In genomic region chr6:149565539-149566371, GRCh38 we compare ENCODE assay signal across 8 cellular contexts. TPM values are rescaled to one million over a fixed set of nuclear protein-coding genes. Genes with fewer than 3 reads are reported as not detected.
DNase-seq lines count a peak whose midpoint lies in the region; ATAC-seq and TF ChIP-seq lines count a peak whose summit lies in the region.

No MANE protein-coding gene starts in this region.

- H3K4me3 ChIP-seq in hepatocyte (peak overlapping the region; percentile 91), aorta (ENCODE audit: low read length in 2 of 2) (peak overlapping the region; percentile 89 to 96)

- ATAC-seq in GM18505 (IDR thresholded peaks at IDR 0.05; ENCODE audit: unreplicated experiment) = peak; percentile 86
- peak; percentile 70 for ATAC-seq in HG02981 (IDR thresholded peaks at IDR 0.05; ENCODE audit: unreplicated experiment)
- ATAC-seq in aorta (ENCODE audit: low FRiP score) = peak; percentile 98

- intact Hi-C loops in aorta (cut with DNase I) = loop anchor here in 1 of 2 donors (10.0 kb wide), 1 partner anchor 359 kb away; the partner anchor contains the start of gene RAET1G

- H3K9me3 ChIP-seq in hepatocyte (ENCODE audit: low read depth) (no peaks in the 10 kb centered on the region), aorta (ENCODE audit: control insufficient read depth, low read length) (no peaks in the 10 kb centered on the region)

- H3K9me2 ChIP-seq in hepatocyte (replicated peaks; ENCODE audit: insufficient read depth) = no peaks in the 10 kb centered on the region

- H3K27me3 ChIP-seq in hepatocyte (no peaks in the 10 kb centered on the region), aorta (ENCODE audit: control insufficient read depth in 1 of 2, insufficient read depth in 2 of 2, low read length in 1 of 2) (no peaks in the 10 kb centered on the region)

- H2AFZ ChIP-seq in hepatocyte = peak overlapping the region; percentile 100

- DNase-seq in NCI-H187 treated with DMSO at 0.1 percent for 48 hours (lab: John Stamatoyannopoulos, UW) (peak; percentile 83), T-helper 9 cell (peak; percentile 91), astrocyte of the hippocampus (ENCODE audit: low read depth, low spot score) (peak; percentile 99), hepatocyte (ENCODE audit: low spot score) (peak; percentile 97), renal cortical epithelial cell (ENCODE audit: low read depth) (peak; percentile 82), aorta (peak; percentile 95 to 99)

- TF ChIP-seq CTCF in hepatocyte (IDR thresholded peaks at IDR 0.05; ENCODE audit: poor library complexity) = peak; percentile 71

- peaks cover 35% of the 10 kb centered on the region for H4K20me1 ChIP-seq in hepatocyte (ENCODE audit: insufficient read depth, poor library complexity, severe bottlenecking)

- H3K4me1 ChIP-seq in hepatocyte (ENCODE audit: insufficient read depth) (peaks cover 8% of the 10 kb centered on the region), aorta (ENCODE audit: control insufficient read depth in 1 of 2, insufficient read depth in 2 of 2, low read length in 2 of 2) (peaks cover 1 to 3% of the 10 kb centered on the region in 2 donors)

- H3K79me2 ChIP-seq in hepatocyte = peaks cover 42% of the 10 kb centered on the region

- no peak for TF ChIP-seq POLR2A in GM18505 (IDR thresholded peaks at IDR 0.05; ENCODE audit: borderline replicate concordance, extremely low read depth, insufficient read depth, insufficient read length)

- H3K27ac ChIP-seq in hepatocyte = peak overlapping the region; percentile 98
- peak overlapping the region in 1 of 2 donors; percentile 8 for H3K27ac ChIP-seq in aorta (ENCODE audit: low read depth in 1 of 2, low read length in 2 of 2)

- under 1% methylated on average over 38 of the region's 55 CpGs for WGBS in hepatocyte (ENCODE audit: low lambda C conversion rate, missing lambda C conversion rate)
- WGBS in aorta, 2 donors = 0 to 1% methylated on average over 54 to 55 of the region's 55 CpGs

- H3K36me3 ChIP-seq in hepatocyte (replicated peaks; ENCODE audit: insufficient read depth, low read depth) (no peaks in the 10 kb centered on the region), aorta (ENCODE audit: control insufficient read depth in 1 of 2, insufficient read depth in 2 of 2, low read length in 1 of 2) (no peaks in the 10 kb centered on the region)

- H3K4me2 ChIP-seq in hepatocyte = peak overlapping the region; percentile 91

RNA-seq across cellular contexts. Expression of gene GINM1, which starts 0.4 kb away (rescaled TPM):
- total RNA-seq in hepatocyte (45.7 and 53.5 TPM in 2 replicates), renal cortical epithelial cell (70.5 and 91.2 TPM in 2 replicates), aorta (10 to 100 TPM; 67.2 to 68.1 TPM)
- polyA plus RNA-seq in hepatocyte (43.1 and 50.8 TPM in 2 replicates), aorta (10 to 100 TPM; 43.2 to 87.6 TPM)

RNA-seq across cellular contexts. Expression of gene PPIL4, which starts 19.9 kb away (rescaled TPM):
- total RNA-seq in hepatocyte = 38.5 and 38.7 TPM in 2 replicates
- 31.4 and 33.8 TPM in 2 replicates for polyA plus RNA-seq in hepatocyte
- 38.7 and 59.0 TPM in 2 replicates for total RNA-seq in renal cortical epithelial cell
- 10 to 100 TPM; 30.7 to 34.4 TPM for total RNA-seq in aorta
- 10 to 100 TPM; 15.7 to 18.5 TPM for polyA plus RNA-seq in aorta
